13 cellular contexts compared by ENCODE assay signal in genomic region chr22:50281957-50282356, GRCh38. TPM values are rescaled to one million over a fixed set of nuclear protein-coding genes. Genes with fewer than 3 reads are reported as not detected.
DNase-seq lines count a peak whose midpoint lies in the region; ATAC-seq and TF ChIP-seq lines count a peak whose summit lies in the region.
"Had no signal": no experiment of that assay in that cellular context is flagged by ENCODE, and none has a peak within 500 bp of the region (broad histone marks: within the 10 kb centered on the region; RNA-seq: fewer than 3 reads in every experiment).

No MANE protein-coding gene starts in this region.

- H3K4me3 ChIP-seq in gastroesophageal sphincter (no peak overlapping the region), sigmoid colon (no peak overlapping the region)
- H3K4me3 ChIP-seq: right lobe of liver, uterus had no signal

- H3K4me1 ChIP-seq in gastroesophageal sphincter (peaks cover 0 to 13% (median 0%) of the 10 kb centered on the region in 3 donors), sigmoid colon (peaks cover 0 to 15% (median 9%) of the 10 kb centered on the region in 4 donors)
- H3K4me1 ChIP-seq: right lobe of liver, uterus had no signal

- no peaks in the 10 kb centered on the region for H3K9me3 Mint-ChIP-seq in chondrocyte (ENCODE audit: low read depth)
- H3K9me3 Mint-ChIP-seq: activated CD4-positive, alpha-beta T cell treated with anti-CD3 and anti-CD28 coated beads, Interleukin-2, amount 10 ng/mL, durations not matched to agents 7 days and 5 days; activated T-helper 2 cell treated with anti-CD3 and anti-CD28 coated beads, Interferon-gamma antibody, Interleukin-2, Interleukin-4, amounts not matched to agents 10 μg/mL and 5 μg/mL and 100 μg/mL, durations not matched to agents 14 hours and 24 hours and 36 hours had no signal

- no peak overlapping the region for H3K4me3 Mint-ChIP-seq in chondrocyte (ENCODE audit: unreplicated experiment)
- H3K4me3 Mint-ChIP-seq: activated CD4-positive, alpha-beta T cell treated with anti-CD3 and anti-CD28 coated beads, Interleukin-2, amount 10 ng/mL, durations not matched to agents 7 days and 5 days; T-helper 17 cell had no signal

- WGBS in gastroesophageal sphincter (ENCODE audit: low coverage in 1 of 2), 2 donors: 74 to 86% methylated on average over 5 to 9 of the region's 25 CpGs
- WGBS in sigmoid colon, 2 donors: 81 to 88% methylated on average over 25 of the region's 25 CpGs

- H3K27me3 ChIP-seq in gastroesophageal sphincter (no peaks in the 10 kb centered on the region), sigmoid colon (no peaks in the 10 kb centered on the region)
- H3K27me3 ChIP-seq: right lobe of liver, uterus had no signal

- TF ChIP-seq EP300 in Ishikawa (IDR thresholded peaks at IDR 0.05; ENCODE audit: borderline replicate concordance) (peak; percentile 60; the same call in 1 of the 2 replicates), gastroesophageal sphincter (IDR thresholded peaks at IDR 0.05) (no peak), sigmoid colon (IDR thresholded peaks at IDR 0.05) (no peak)

- no peak for ATAC-seq in gastroesophageal sphincter
- ATAC-seq: T-helper 17 cell had no signal

- H3K27me3 Mint-ChIP-seq in chondrocyte (ENCODE audit: low read depth): no peaks in the 10 kb centered on the region
- H3K27me3 Mint-ChIP-seq: activated CD4-positive, alpha-beta T cell treated with anti-CD3 and anti-CD28 coated beads, Interleukin-2, amount 10 ng/mL, durations not matched to agents 7 days and 5 days; T-helper 17 cell had no signal

- peaks cover 15% of the 10 kb centered on the region for H3K36me3 Mint-ChIP-seq in chondrocyte (ENCODE audit: low read depth)

- intact Hi-C loops in sigmoid colon (cut with DNase I): no loop called here

- TF ChIP-seq POLR2A in gastroesophageal sphincter (IDR thresholded peaks at IDR 0.05) (no peak), sigmoid colon (IDR thresholded peaks at IDR 0.05) (no peak)

- no peak overlapping the region for H3K27ac Mint-ChIP-seq in chondrocyte (ENCODE audit: unreplicated experiment)
- H3K27ac Mint-ChIP-seq: activated CD4-positive, alpha-beta T cell treated with anti-CD3 and anti-CD28 coated beads, Interleukin-2, amount 10 ng/mL, durations not matched to agents 7 days and 5 days; activated T-helper 2 cell treated with anti-CD3 and anti-CD28 coated beads, Interferon-gamma antibody, Interleukin-2, Interleukin-4, amounts not matched to agents 10 μg/mL and 5 μg/mL and 100 μg/mL, durations not matched to agents 14 hours and 24 hours and 36 hours; T-helper 17 cell had no signal

- H3K9me3 ChIP-seq in gastroesophageal sphincter (no peaks in the 10 kb centered on the region), sigmoid colon (no peaks in the 10 kb centered on the region)
- H3K9me3 ChIP-seq: right lobe of liver, uterus had no signal

- TF ChIP-seq RAD21 in Ishikawa (IDR thresholded peaks at IDR 0.05; ENCODE audit: low read depth): no peak

- TF ChIP-seq CTCF in gastroesophageal sphincter (IDR thresholded peaks at IDR 0.05) (no peak), sigmoid colon (IDR thresholded peaks at IDR 0.05) (no peak), chondrocyte (IDR thresholded peaks at IDR 0.05) (no peak)

- H3K36me3 ChIP-seq in gastroesophageal sphincter (peaks cover 0 to 97% of the 10 kb centered on the region in 2 donors), sigmoid colon (peaks cover 76 to 95% (median 87%) of the 10 kb centered on the region in 4 donors)
- H3K36me3 ChIP-seq: uterus had no signal

- in situ Hi-C loops in ACHN (cut with HindIII; ENCODE audit: low pct_ligation_motif_present, low pct_unique_long_range_greater_than_20kb, low sequenced_read_pairs): no loop called here

- DNase-seq in sigmoid colon (no peak), ACHN (no peak), chondrocyte (ENCODE audit: low spot score) (no peak), NCI-H2196 (lab: John Stamatoyannopoulos, UW; ENCODE audit: unreplicated experiment) (no peak)
- DNase-seq: activated CD4-positive, alpha-beta T cell treated with anti-CD3 and anti-CD28 coated beads, Interleukin-2, amount 10 ng/mL, durations not matched to agents 7 days and 5 days; Karpas-422; NCI-H2029; right lobe of liver; T-helper 17 cell; uterus had no signal

- H3K4me1 Mint-ChIP-seq in chondrocyte (ENCODE audit: low read depth): peaks cover 6% of the 10 kb centered on the region
- H3K4me1 Mint-ChIP-seq: activated CD4-positive, alpha-beta T cell treated with anti-CD3 and anti-CD28 coated beads, Interleukin-2, amount 10 ng/mL, durations not matched to agents 7 days and 5 days had no signal

- H3K27ac ChIP-seq in gastroesophageal sphincter (peak overlapping the region in 3 of 4 donors; percentile 16 to 48 (median 41)), sigmoid colon (peak overlapping the region in 3 of 4 donors; percentile 11 to 59 (median 37))
- H3K27ac ChIP-seq: right lobe of liver had no signal

TF ChIP-seq in Ishikawa, 13 proteins besides CTCF, POLR2A, EP300 and RAD21:
- no peak for TF ChIP-seq TAF1 (IDR thresholded peaks at IDR 0.05; ENCODE audit: low read depth)
- TF ChIP-seq TCF12 (IDR thresholded peaks at IDR 0.05; ENCODE audit: low read depth): no peak; the same call in 1 of the 2 replicates
- TF ChIP-seq FOXM1 (IDR thresholded peaks at IDR 0.05; ENCODE audit: borderline replicate concordance, low read depth): no peak
- no peak for TF ChIP-seq CREB1 (IDR thresholded peaks at IDR 0.05; ENCODE audit: low read depth)
- no peak for TF ChIP-seq ZBTB7A (IDR thresholded peaks at IDR 0.05; ENCODE audit: low read depth)
- TF ChIP-seq, protein P1, sequence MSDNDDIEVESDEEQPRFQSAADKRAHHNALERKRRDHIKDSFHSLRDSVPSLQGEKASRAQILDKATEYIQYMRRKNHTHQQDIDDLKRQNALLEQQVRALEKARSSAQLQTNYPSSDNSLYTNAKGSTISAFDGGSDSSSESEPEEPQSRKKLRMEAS (IDR thresholded peaks at IDR 0.05): 0 out of 2 replicates have a peak, but pooled peaks have one; percentile 2
- 0 out of 2 replicates have a peak, but pooled peaks have one; percentile 38 for TF ChIP-seq EGR1 (IDR thresholded peaks at IDR 0.05)
- 0 out of 2 replicates have a peak, but pooled peaks have one; percentile 5 for TF ChIP-seq YY1 (IDR thresholded peaks at IDR 0.05; ENCODE audit: low read depth)
- TF ChIP-seq, protein P2, sequence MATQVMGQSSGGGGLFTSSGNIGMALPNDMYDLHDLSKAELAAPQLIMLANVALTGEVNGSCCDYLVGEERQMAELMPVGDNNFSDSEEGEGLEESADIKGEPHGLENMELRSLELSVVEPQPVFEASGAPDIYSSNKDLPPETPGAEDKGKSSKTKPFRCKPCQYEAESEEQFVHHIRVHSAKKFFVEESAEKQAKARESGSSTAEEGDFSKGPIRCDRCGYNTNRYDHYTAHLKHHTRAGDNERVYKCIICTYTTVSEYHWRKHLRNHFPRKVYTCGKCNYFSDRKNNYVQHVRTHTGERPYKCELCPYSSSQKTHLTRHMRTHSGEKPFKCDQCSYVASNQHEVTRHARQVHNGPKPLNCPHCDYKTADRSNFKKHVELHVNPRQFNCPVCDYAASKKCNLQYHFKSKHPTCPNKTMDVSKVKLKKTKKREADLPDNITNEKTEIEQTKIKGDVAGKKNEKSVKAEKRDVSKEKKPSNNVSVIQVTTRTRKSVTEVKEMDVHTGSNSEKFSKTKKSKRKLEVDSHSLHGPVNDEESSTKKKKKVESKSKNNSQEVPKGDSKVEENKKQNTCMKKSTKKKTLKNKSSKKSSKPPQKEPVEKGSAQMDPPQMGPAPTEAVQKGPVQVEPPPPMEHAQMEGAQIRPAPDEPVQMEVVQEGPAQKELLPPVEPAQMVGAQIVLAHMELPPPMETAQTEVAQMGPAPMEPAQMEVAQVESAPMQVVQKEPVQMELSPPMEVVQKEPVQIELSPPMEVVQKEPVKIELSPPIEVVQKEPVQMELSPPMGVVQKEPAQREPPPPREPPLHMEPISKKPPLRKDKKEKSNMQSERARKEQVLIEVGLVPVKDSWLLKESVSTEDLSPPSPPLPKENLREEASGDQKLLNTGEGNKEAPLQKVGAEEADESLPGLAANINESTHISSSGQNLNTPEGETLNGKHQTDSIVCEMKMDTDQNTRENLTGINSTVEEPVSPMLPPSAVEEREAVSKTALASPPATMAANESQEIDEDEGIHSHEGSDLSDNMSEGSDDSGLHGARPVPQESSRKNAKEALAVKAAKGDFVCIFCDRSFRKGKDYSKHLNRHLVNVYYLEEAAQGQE (IDR thresholded peaks at IDR 0.05; ENCODE audit: low read depth): no peak
- no peak for TF ChIP-seq TEAD4 (IDR thresholded peaks at IDR 0.05)
- peak; percentile 91 for TF ChIP-seq NFIC (IDR thresholded peaks at IDR 0.05)
- TF ChIP-seq USF1 (IDR thresholded peaks at IDR 0.05): no peak

RNA-seq across cellular contexts. Expression of gene MAPK11, which starts 11.8 kb away (rescaled TPM):
- 10 to 100 TPM in 2 of 4 donors, 1 to 10 TPM in 2; 6.8 to 11.5 (median 10.4) TPM for total RNA-seq in gastroesophageal sphincter
- 1 to 10 TPM in 3 of 4 donors, under 1 TPM in 1; 0.82 to 6.6 (median 4.5) TPM for total RNA-seq in sigmoid colon
- 1 to 10 TPM in 2 of 3 donors, under 1 TPM in 1; 0.23 to 7.3 (median 1.2) TPM for polyA plus RNA-seq in sigmoid colon
- total RNA-seq in chondrocyte: 9.3 to 19.9 TPM (median 17.7 TPM) in 3 replicates

RNA-seq across cellular contexts. Expression of gene MAPK12, which starts 20.5 kb away (rescaled TPM):
- total RNA-seq in gastroesophageal sphincter: 10 to 100 TPM; 10.1 to 18.4 (median 14.0) TPM
- 1 to 10 TPM; 2.5 to 10.0 (median 6.7) TPM for total RNA-seq in sigmoid colon
- 1 to 10 TPM in 2 of 3 donors, under 1 TPM in 1; 0.60 to 6.0 (median 2.1) TPM for polyA plus RNA-seq in sigmoid colon
- total RNA-seq in chondrocyte: 34.6 to 46.6 TPM (median 44.7 TPM) in 3 replicates

RNA-seq across cellular contexts. Expression of gene PLXNB2, which starts 25.5 kb away (rescaled TPM):
- 100 to 1,000 TPM in 2 of 4 donors, 10 to 100 TPM in 2; 93.2 to 207 (median 102) TPM for total RNA-seq in gastroesophageal sphincter
- total RNA-seq in sigmoid colon: 100 to 1,000 TPM in 1 of 4 donors, 10 to 100 TPM in 3; 60.4 to 150 (median 68.7) TPM
- polyA plus RNA-seq in sigmoid colon: 100 to 1,000 TPM in 1 of 3 donors, 10 to 100 TPM in 2; 18.6 to 142 (median 35.8) TPM
- 300 to 356 TPM (median 346 TPM) in 3 replicates for total RNA-seq in chondrocyte

RNA-seq across cellular contexts. Expression of gene HDAC10, which starts 30.9 kb away (rescaled TPM):
- total RNA-seq in gastroesophageal sphincter (10 to 100 TPM in 3 of 4 donors, 1 to 10 TPM in 1; 9.4 to 24.7 (median 12.5) TPM), sigmoid colon (10 to 100 TPM in 3 of 4 donors, 1 to 10 TPM in 1; 7.2 to 47.4 (median 14.9) TPM), chondrocyte (29.1 to 36.8 TPM (median 35.3 TPM) in 3 replicates)
- polyA plus RNA-seq in sigmoid colon: 10 to 100 TPM in 2 of 3 donors, 1 to 10 TPM in 1; 8.8 to 45.9 (median 12.0) TPM

RNA-seq across cellular contexts. Expression of gene TUBGCP6, which starts 37.1 kb away (rescaled TPM):
- total RNA-seq in gastroesophageal sphincter (10 to 100 TPM; 26.1 to 48.3 (median 37.4) TPM), sigmoid colon (10 to 100 TPM; 23.5 to 67.0 (median 28.2) TPM), chondrocyte (31.2 to 46.3 TPM (median 32.2 TPM) in 3 replicates)
- 10 to 100 TPM in 1 of 3 donors, 1 to 10 TPM in 2; 4.6 to 33.4 (median 4.8) TPM for polyA plus RNA-seq in sigmoid colon
